In genomic region chr15:90881181-90881977, GRCh38 we compare ENCODE assay signal across 1 cellular context.
TF ChIP-seq lines count a peak whose summit lies in the region.

No MANE protein-coding gene starts in this region.

TF ChIP-seq in K562, 482 proteins besides CTCF, POLR2A, EP300 and RAD21:
- no peak for TF ChIP-seq NEUROD1 (IDR thresholded peaks at IDR 0.05; ENCODE audit: borderline replicate concordance, low read depth, low read length, partially characterized antibody)
- no peak for TF ChIP-seq PHB2 (IDR thresholded peaks at IDR 0.05; ENCODE audit: low read depth)
- TF ChIP-seq POLR2G (IDR thresholded peaks at IDR 0.05; ENCODE audit: low read depth, low read length), result peak; percentile 52; the same call in 1 of the 2 replicates
- peak; percentile 69 for TF ChIP-seq RBFOX2 (IDR thresholded peaks at IDR 0.05; ENCODE audit: low read depth, low read length)
- peak; percentile 45; the same call in 1 of the 2 replicates for TF ChIP-seq ZNF263 (CRISPR knock-in tag; IDR thresholded peaks at IDR 0.05; ENCODE audit: borderline replicate concordance)
- no peak for TF ChIP-seq PTRF (tag; IDR thresholded peaks at IDR 0.05)
- no peak for TF ChIP-seq TGIF2 (CRISPR knock-in tag; IDR thresholded peaks at IDR 0.05)
- peak; percentile 39 for TF ChIP-seq RBM22 (IDR thresholded peaks at IDR 0.05; ENCODE audit: low read depth, low read length, poor library complexity, severe bottlenecking)
- no peak for TF ChIP-seq SRF (CRISPR knock-in tag; IDR thresholded peaks at IDR 0.05)
- TF ChIP-seq RBM15 (IDR thresholded peaks at IDR 0.05; ENCODE audit: insufficient read depth, low read length), result no peak
- TF ChIP-seq MNT (conservative IDR thresholded peaks at IDR 0.05), result no peak
- TF ChIP-seq RBBP5 (IDR thresholded peaks at IDR 0.05; ENCODE audit: borderline replicate concordance, insufficient read depth, low read length, poor library complexity, severe bottlenecking), result no peak
- TF ChIP-seq FOXA3 (CRISPR knock-in tag; conservative IDR thresholded peaks at IDR 0.05 in 1 of 2, IDR thresholded peaks at IDR 0.05 in 1 of 2), result 0 out of 4 replicates have a peak, but pooled peaks of 1 of the 2 experiments have one; percentile 8
